ENCODE assay signal across 8 cellular contexts in the genomic region with DNA sequence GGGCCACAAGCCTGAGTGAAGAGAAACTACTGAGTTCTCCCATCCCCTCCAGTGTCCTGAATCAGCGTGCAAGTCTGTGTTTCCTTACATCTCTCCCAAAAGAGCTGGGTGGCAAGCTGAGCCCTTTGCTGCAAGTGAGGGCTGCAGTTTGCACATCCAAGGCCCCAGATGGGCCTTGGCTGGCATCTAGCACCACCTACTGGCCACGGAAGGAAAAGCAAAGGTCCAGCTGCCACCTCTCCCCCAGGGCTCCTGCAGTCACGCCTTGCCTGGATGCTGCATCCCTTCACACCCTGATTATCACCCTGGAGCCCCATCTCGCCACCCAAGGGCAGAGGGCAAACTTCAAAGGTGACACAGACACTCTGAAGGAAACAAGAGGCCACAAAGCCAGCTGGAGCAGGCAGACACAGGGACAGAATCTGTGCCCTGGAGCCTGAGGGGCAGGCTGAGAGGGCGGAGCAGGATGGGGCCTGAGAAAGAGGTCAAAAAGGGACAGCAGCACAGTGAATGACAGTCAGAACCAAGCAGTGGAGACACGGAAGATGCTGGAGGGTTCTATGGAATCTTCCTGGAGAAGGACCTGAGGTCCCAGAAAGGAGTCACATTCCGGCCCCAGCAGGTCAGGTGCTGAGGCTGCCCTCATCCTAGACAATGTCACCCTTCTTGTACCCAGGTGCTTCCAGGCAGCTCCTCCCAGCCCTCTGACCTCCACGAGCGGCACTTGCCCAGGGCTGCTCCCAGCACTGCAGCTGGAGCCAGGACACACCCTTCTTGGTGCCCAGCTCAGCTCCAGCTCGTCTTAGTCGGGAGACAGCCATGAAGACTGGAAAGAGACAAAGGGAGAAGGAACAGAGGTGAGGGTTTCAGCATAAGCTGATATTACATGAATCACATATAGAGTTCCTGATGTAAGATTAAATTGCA. TPM values are rescaled to one million over a fixed set of nuclear protein-coding genes. Genes with fewer than 3 reads are reported as not detected.
DNase-seq lines count a peak whose midpoint lies in the region; ATAC-seq and TF ChIP-seq lines count a peak whose summit lies in the region.

No MANE protein-coding gene starts in this region.

- no peaks in the 10 kb centered on the region for H3K9me3 ChIP-seq in DND-41 (ENCODE audit: insufficient read depth, low read length, severe bottlenecking)
- no peaks in the 10 kb centered on the region for H3K9me3 ChIP-seq in body of pancreas

- peak; percentile 87 for TF ChIP-seq CTCF in DND-41 (IDR thresholded peaks at IDR 0.05; ENCODE audit: borderline replicate concordance, extremely low read depth, low read length, poor library complexity, severe bottlenecking)
- peak; percentile 52 to 72 (median 64) for TF ChIP-seq CTCF in body of pancreas (IDR thresholded peaks at IDR 0.05)

- no peaks in the 10 kb centered on the region for H3K79me2 ChIP-seq in DND-41 (ENCODE audit: insufficient read depth, low read length)

- WGBS in body of pancreas, 2 donors = 21 to 28% methylated on average over 11 of the region's 11 CpGs

- no peak overlapping the region for H3K9ac ChIP-seq in DND-41 (ENCODE audit: low read depth, low read length)

- intact Hi-C loops in body of pancreas (cut with DNase I) = no loop called here

- H3K36me3 ChIP-seq in DND-41 (ENCODE audit: insufficient read depth, low read length) (no peaks in the 10 kb centered on the region), body of pancreas (replicated peaks in 1 of 2; ENCODE audit: insufficient read depth in 1 of 2, low read depth in 2 of 2) (no peaks in the 10 kb centered on the region)

- H3K4me2 ChIP-seq in DND-41 (ENCODE audit: insufficient read depth, low read length) = no peak overlapping the region

- peak; percentile 70 for DNase-seq in DND-41
- DNase-seq in HuH-7 (ENCODE audit: low spot score) = peak; percentile 87
- DNase-seq in T-helper 9 cell = peak; percentile 27
- peak; percentile 54 to 65 (median 56) for DNase-seq in body of pancreas
- peak; percentile 84 for DNase-seq in islet precursor cell
- peak; percentile 64 for DNase-seq in stimulated activated CD4-positive, alpha-beta T cell treated with anti-CD3 and anti-CD28 coated beads, Interleukin-1b, Interleukin-23, amount 100 ng/mL, for 48 hours

- no peak for TF ChIP-seq POLR2A in body of pancreas (IDR thresholded peaks at IDR 0.05)

- H3K27ac ChIP-seq in DND-41 (ENCODE audit: low read length) = no peak overlapping the region
- H3K27ac ChIP-seq in body of pancreas = no peak overlapping the region

- H3K4me1 ChIP-seq in DND-41 (ENCODE audit: insufficient read depth, low read length) (no peaks in the 10 kb centered on the region), body of pancreas (no peaks in the 10 kb centered on the region)

- no peaks in the 10 kb centered on the region for H4K20me1 ChIP-seq in DND-41 (ENCODE audit: insufficient read depth, low read length)

- ATAC-seq in DND-41 (ENCODE audit: insufficient read depth, low read depth) = peak; percentile 92
- peak; percentile 81 for ATAC-seq in GM19467 (IDR thresholded peaks at IDR 0.05; ENCODE audit: unreplicated experiment)
- ATAC-seq in body of pancreas = peak; percentile 48
- ATAC-seq in GM18517 (IDR thresholded peaks at IDR 0.05; ENCODE audit: unreplicated experiment) = no peak

- H3K4me3 ChIP-seq in DND-41 (ENCODE audit: low read depth in 1 of 2, low read length in 2 of 2) = no peak overlapping the region
- H3K4me3 ChIP-seq in body of pancreas = no peak overlapping the region

- H3K27me3 ChIP-seq in DND-41 (ENCODE audit: insufficient read depth, low read length, poor library complexity) (peaks cover 6% of the 10 kb centered on the region), body of pancreas (no peaks in the 10 kb centered on the region)

- H2AFZ ChIP-seq in DND-41 (ENCODE audit: low read depth, low read length) = no peak overlapping the region

RNA-seq across cellular contexts. Expression of a gene that starts 18.3 kb away (rescaled TPM):
- 1 to 10 TPM in 1 of 2 donors, under 1 TPM in 1; 0.66 to 5.2 TPM for total RNA-seq in body of pancreas

Comparison
In these comparisons a context has a peak if more than half of its experiments do, and no peak if none do; other contexts are left out.
1. DNase-seq: peak in every context shown above with its lines; median percentile 87 in HuH-7; 84 in islet precursor cell; 70 in DND-41; 64 in stimulated activated CD4-positive, alpha-beta T cell treated with anti-CD3 and anti-CD28 coated beads, Interleukin-1b, Interleukin-23, amount 100 ng/mL, for 48 hours; 56 in body of pancreas; 27 in T-helper 9 cell.